In the genomic region with DNA sequence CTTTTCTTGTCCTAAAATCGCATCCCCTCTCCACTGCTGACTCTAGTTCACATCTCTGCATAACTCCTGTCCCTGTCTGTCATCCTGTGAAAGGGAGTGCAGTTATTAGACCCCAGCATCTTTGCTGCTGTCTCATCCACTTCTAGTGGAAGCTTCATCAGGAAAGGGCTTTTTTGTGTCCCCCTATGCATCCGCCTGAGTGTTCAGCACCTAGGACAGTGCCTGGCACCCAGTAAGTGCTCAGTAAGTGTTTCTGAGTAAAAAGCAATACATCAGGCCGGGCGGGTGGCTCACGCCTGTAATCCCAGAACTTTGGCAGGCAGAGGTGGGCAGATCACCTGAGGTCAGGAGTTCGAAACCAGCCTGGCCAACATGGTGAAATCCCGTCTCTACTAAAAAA, we compare ENCODE assay signal across 24 cellular contexts.
DNase-seq lines count a peak whose midpoint lies in the region; ATAC-seq, FAIRE-seq and TF ChIP-seq lines count a peak whose summit lies in the region.
"Had no signal": no experiment of that assay in that cellular context is flagged by ENCODE, and none has a peak within 500 bp of the region (broad histone marks: within the 10 kb centered on the region; RNA-seq: fewer than 3 reads in every experiment).

No MANE protein-coding gene starts in this region.

- H3K27ac ChIP-seq in K562 (ENCODE audit: extremely low read depth, low read depth, low read length): no peak overlapping the region
- H3K27ac ChIP-seq in neural progenitor cell: no peak overlapping the region
- H3K27ac ChIP-seq: gastroesophageal sphincter, lower lobe of right lung, psoas muscle, skin epidermis, suprapubic skin had no signal

- H3K36me3 Mint-ChIP-seq in activated CD8-positive, alpha-beta T cell treated with anti-CD3 and anti-CD28 coated beads for 36 hours (ENCODE audit: low read depth): no peaks in the 10 kb centered on the region
- H3K36me3 Mint-ChIP-seq in activated CD8-positive, alpha-beta T cell treated with anti-CD3 and anti-CD28 coated beads, Interleukin-2, amount 10 ng/mL, durations not matched to agents 7 days and 5 days (ENCODE audit: low read depth): no peaks in the 10 kb centered on the region
- no peaks in the 10 kb centered on the region for H3K36me3 Mint-ChIP-seq in neural progenitor cell

- H3K36me3 ChIP-seq in K562 (ENCODE audit: control insufficient read depth, insufficient read depth, low read length) (no peaks in the 10 kb centered on the region), neural progenitor cell (no peaks in the 10 kb centered on the region)
- H3K36me3 ChIP-seq: BE2C, gastroesophageal sphincter, lower lobe of right lung, suprapubic skin had no signal

- TF ChIP-seq CTCF in activated CD8-positive, alpha-beta T cell treated with anti-CD3 and anti-CD28 coated beads for 36 hours (IDR thresholded peaks at IDR 0.05): no peak
- TF ChIP-seq CTCF in NB4 (IDR thresholded peaks at IDR 0.05; ENCODE audit: low read depth, low read length): no peak
- TF ChIP-seq CTCF in K562 (IDR thresholded peaks at IDR 0.05 in 2 of 3, conservative IDR thresholded peaks at IDR 0.05 in 1 of 3; ENCODE audit: insufficient read depth in 2 of 3, low read depth in 1 of 3, low read length in 3 of 3): no peak
- no peak for TF ChIP-seq CTCF in neural progenitor cell (IDR thresholded peaks at IDR 0.05)

- FAIRE-seq in K562 (lab: Jason Lieb, UNC): no peak
- FAIRE-seq: keratinocyte, RCC 7860 had no signal

- H3K9me3 Mint-ChIP-seq in activated CD8-positive, alpha-beta T cell treated with anti-CD3 and anti-CD28 coated beads for 36 hours: peaks cover 1% of the 10 kb centered on the region
- H3K9me3 Mint-ChIP-seq in activated CD8-positive, alpha-beta T cell treated with anti-CD3 and anti-CD28 coated beads, Interleukin-2, amount 10 ng/mL, durations not matched to agents 7 days and 5 days (ENCODE audit: insufficient read depth): no peaks in the 10 kb centered on the region
- H3K9me3 Mint-ChIP-seq in neural progenitor cell: peaks cover 3% of the 10 kb centered on the region

- H3K4me1 Mint-ChIP-seq in activated CD8-positive, alpha-beta T cell treated with anti-CD3 and anti-CD28 coated beads for 36 hours (ENCODE audit: low read depth): no peaks in the 10 kb centered on the region
- H3K4me1 Mint-ChIP-seq in activated CD8-positive, alpha-beta T cell treated with anti-CD3 and anti-CD28 coated beads, Interleukin-2, amount 10 ng/mL, durations not matched to agents 7 days and 5 days (ENCODE audit: low read depth): no peaks in the 10 kb centered on the region
- peaks cover 8% of the 10 kb centered on the region for H3K4me1 Mint-ChIP-seq in neural progenitor cell
- H3K4me1 Mint-ChIP-seq: activated CD4-positive, alpha-beta T cell treated with anti-CD3 and anti-CD28 coated beads for 36 hours; activated naive CD4-positive, alpha-beta T cell treated with anti-CD3 and anti-CD28 coated beads, Interleukin-2, amount 50 U/mL, for 24 hours had no signal

- TF ChIP-seq POLR2A in NB4 (IDR thresholded peaks at IDR 0.05; ENCODE audit: extremely low read depth, insufficient read length) (no peak), K562 (conservative IDR thresholded peaks at IDR 0.05) (no peak)

- H3K79me2 ChIP-seq in K562 (ENCODE audit: control insufficient read depth, insufficient read depth, low read length): no peaks in the 10 kb centered on the region
- H3K79me2 ChIP-seq in neural progenitor cell (ENCODE audit: low read depth): no peaks in the 10 kb centered on the region

- no peak for TF ChIP-seq RAD21 in K562 (CRISPR knock-in tag; conservative IDR thresholded peaks at IDR 0.05 in 1 of 2, IDR thresholded peaks at IDR 0.05 in 1 of 2)

- in situ Hi-C loops in K562 (cut with MboI): no loop called here

- H3K9ac ChIP-seq in K562 (ENCODE audit: insufficient read depth in 1 of 2, low read depth in 2 of 2, low read length in 2 of 2) (no peak overlapping the region), neural progenitor cell (no peak overlapping the region)

- CTCF ChIA-PET in activated CD8-positive, alpha-beta T cell treated with anti-CD3 and anti-CD28 coated beads for 36 hours (lab: Charles Lee): no interaction called here
- CTCF ChIA-PET in activated CD8-positive, alpha-beta T cell treated with anti-CD3 and anti-CD28 coated beads, Interleukin-2, amount 10 ng/mL, durations not matched to agents 7 days and 5 days (lab: Charles Lee): no interaction called here
- CTCF ChIA-PET in K562 (lab: Yijun Ruan, JAX; ENCODE audit: low intra/inter-chr PET ratio): no interaction called here

- under 1% methylated on average over 7 of the region's 7 CpGs for WGBS in K562 (ENCODE audit: insufficient coverage, low coverage, missing lambda C conversion rate)

- DNase-seq in activated CD8-positive, alpha-beta T cell treated with anti-CD3 and anti-CD28 coated beads for 36 hours: peak; percentile 4
- DNase-seq in activated CD8-positive, alpha-beta T cell treated with anti-CD3 and anti-CD28 coated beads, Interleukin-2, amount 10 ng/mL, durations not matched to agents 7 days and 5 days: no peak
- DNase-seq in NB4 (ENCODE audit: low read depth) (peak; percentile 30), K562 (ENCODE audit: extremely low read depth in 1 of 4, low spot score in 3 of 4) (peak in 1 of 4 experiments; percentile 14), neural progenitor cell (ENCODE audit: low spot score) (peak; percentile 38), OCI-M1 (lab: John Stamatoyannopoulos, UW) (no peak), cerebellar nuclear complex (lab: John Stamatoyannopoulos, UW) (no peak), DMS153 treated with DMSO at 0.1 percent for 48 hours (lab: John Stamatoyannopoulos, UW; ENCODE audit: unreplicated experiment) (no peak)
- DNase-seq: activated CD4-positive, alpha-beta T cell treated with anti-CD3 and anti-CD28 coated beads for 36 hours; BE2C; cortex of kidney; DMS53; lower lobe of right lung; NCI-H1436 treated with DMSO at 0.1 percent for 48 hours; NCI-H510A; psoas muscle; stimulated activated CD4-positive, alpha-beta T cell treated with anti-CD3 and anti-CD28 coated beads, Interleukin-1b, Interleukin-23, amount 100 ng/mL, for 48 hours had no signal

- no peaks in the 10 kb centered on the region for H3K9me1 ChIP-seq in K562 (ENCODE audit: control insufficient read depth, insufficient read depth, low read length)

- H3K9me3 ChIP-seq in K562 (replicated peaks; ENCODE audit: control insufficient read depth, insufficient read depth, low read depth, low read length) (no peaks in the 10 kb centered on the region), neural progenitor cell (ENCODE audit: low read depth) (no peaks in the 10 kb centered on the region)
- H3K9me3 ChIP-seq: BE2C, gastroesophageal sphincter, lower lobe of right lung, psoas muscle, suprapubic skin had no signal

- H3K4me3 Mint-ChIP-seq in activated CD8-positive, alpha-beta T cell treated with anti-CD3 and anti-CD28 coated beads for 36 hours: no peak overlapping the region
- no peak overlapping the region for H3K4me3 Mint-ChIP-seq in activated CD8-positive, alpha-beta T cell treated with anti-CD3 and anti-CD28 coated beads, Interleukin-2, amount 10 ng/mL, durations not matched to agents 7 days and 5 days
- H3K4me3 Mint-ChIP-seq in neural progenitor cell: no peak overlapping the region
- H3K4me3 Mint-ChIP-seq: activated CD4-positive, alpha-beta T cell treated with anti-CD3 and anti-CD28 coated beads for 36 hours; activated naive CD4-positive, alpha-beta T cell treated with anti-CD3 and anti-CD28 coated beads, Interleukin-2, amount 50 U/mL, for 24 hours; T-helper 1 cell treated with Interleukin-12 subunit alpha and Interleukin-12 subunit beta and Interleukin-4 antibody, amounts not matched to agents 30 μg/mL and 1 μg/mL, for 36 hours had no signal

- H3K4me2 ChIP-seq in K562 (ENCODE audit: insufficient read depth, low read length) (no peak overlapping the region), neural progenitor cell (no peak overlapping the region)

- no peak for TF ChIP-seq EP300 in K562 (IDR thresholded peaks at IDR 0.05; ENCODE audit: low read length)

- POLR2A ChIA-PET in activated CD8-positive, alpha-beta T cell treated with anti-CD3 and anti-CD28 coated beads for 36 hours (lab: Charles Lee): no interaction called here
- POLR2A ChIA-PET in activated CD8-positive, alpha-beta T cell treated with anti-CD3 and anti-CD28 coated beads, Interleukin-2, amount 10 ng/mL, durations not matched to agents 7 days and 5 days (lab: Charles Lee): no interaction called here
- POLR2A ChIA-PET in K562 (lab: Yijun Ruan, JAX): no interaction called here

- intact Hi-C loops in activated CD8-positive, alpha-beta T cell treated with anti-CD3 and anti-CD28 coated beads for 36 hours (cut with micrococcal nuclease): no loop called here
- intact Hi-C loops in K562 (cut with micrococcal nuclease): no loop called here

- H2AFZ ChIP-seq in K562 (ENCODE audit: low read depth, low read length) (no peak overlapping the region), neural progenitor cell (replicated peaks) (no peak overlapping the region)

- no TSS peak for BruUV-seq in K562 (replicated peaks; lab: Mats Ljungman, UMichigan)

- no peaks in the 10 kb centered on the region for H3F3A ChIP-seq in neural progenitor cell (ENCODE audit: low read depth)

- no peaks in the 10 kb centered on the region for H4K20me1 ChIP-seq in K562 (replicated peaks; ENCODE audit: control insufficient read depth, insufficient read depth, low read length)
- H4K20me1 ChIP-seq in neural progenitor cell (ENCODE audit: low read depth): no peaks in the 10 kb centered on the region

- peaks cover 0 to 10% of the 10 kb centered on the region in 2 experiments; a peak in 2 of 5 replicates for H3K27me3 ChIP-seq in K562 (ENCODE audit: control insufficient read depth in 2 of 2, insufficient read depth in 2 of 2, low read length in 2 of 2)
- no peaks in the 10 kb centered on the region for H3K27me3 ChIP-seq in neural progenitor cell
- H3K27me3 ChIP-seq: BE2C had no signal

- no peak overlapping the region for H3K27ac Mint-ChIP-seq in activated CD8-positive, alpha-beta T cell treated with anti-CD3 and anti-CD28 coated beads for 36 hours
- H3K27ac Mint-ChIP-seq in activated CD8-positive, alpha-beta T cell treated with anti-CD3 and anti-CD28 coated beads, Interleukin-2, amount 10 ng/mL, durations not matched to agents 7 days and 5 days: no peak overlapping the region
- H3K27ac Mint-ChIP-seq in neural progenitor cell: no peak overlapping the region
- H3K27ac Mint-ChIP-seq: activated CD4-positive, alpha-beta T cell treated with anti-CD3 and anti-CD28 coated beads for 36 hours; activated naive CD4-positive, alpha-beta T cell treated with anti-CD3 and anti-CD28 coated beads, Interleukin-2, amount 50 U/mL, for 24 hours; T-helper 1 cell treated with Interleukin-12 subunit alpha and Interleukin-12 subunit beta and Interleukin-4 antibody, amounts not matched to agents 30 μg/mL and 1 μg/mL, for 36 hours had no signal

- H3K4me3 ChIP-seq in NB4 (ENCODE audit: low read depth, low read length) (no peak overlapping the region), K562 (no peak overlapping the region), neural progenitor cell (no peak overlapping the region)
- H3K4me3 ChIP-seq: gastroesophageal sphincter, lower lobe of right lung, psoas muscle, skin epidermis, suprapubic skin had no signal

- H3K27me3 Mint-ChIP-seq in activated CD8-positive, alpha-beta T cell treated with anti-CD3 and anti-CD28 coated beads for 36 hours: peaks cover 8% of the 10 kb centered on the region
- no peaks in the 10 kb centered on the region for H3K27me3 Mint-ChIP-seq in activated CD8-positive, alpha-beta T cell treated with anti-CD3 and anti-CD28 coated beads, Interleukin-2, amount 10 ng/mL, durations not matched to agents 7 days and 5 days (ENCODE audit: low read depth)
- H3K27me3 Mint-ChIP-seq in neural progenitor cell (ENCODE audit: insufficient read depth, low read depth): peaks cover 5% of the 10 kb centered on the region

- no peak for ATAC-seq in activated CD8-positive, alpha-beta T cell treated with anti-CD3 and anti-CD28 coated beads for 36 hours
- ATAC-seq in activated CD8-positive, alpha-beta T cell treated with anti-CD3 and anti-CD28 coated beads, Interleukin-2, amount 10 ng/mL, durations not matched to agents 7 days and 5 days: no peak
- 0 out of 3 replicates have a peak, but pooled peaks have one; percentile 43 for ATAC-seq in K562
- ATAC-seq: activated CD4-positive, alpha-beta T cell treated with anti-CD3 and anti-CD28 coated beads for 36 hours; gastroesophageal sphincter; lower lobe of right lung; psoas muscle had no signal

- H3K4me1 ChIP-seq in K562 (replicated peaks in 1 of 2; ENCODE audit: control insufficient read depth in 2 of 2, insufficient read depth in 2 of 2, low read length in 2 of 2) (no peaks in the 10 kb centered on the region), neural progenitor cell (no peaks in the 10 kb centered on the region)
- H3K4me1 ChIP-seq: BE2C, gastroesophageal sphincter, lower lobe of right lung, psoas muscle had no signal

Comparison
In these comparisons a context has a peak if more than half of its experiments do, and no peak if none do; other contexts are left out.
1. DNase-seq: peak in activated CD8-positive, alpha-beta T cell treated with anti-CD3 and anti-CD28 coated beads for 36 hours (single experiment), NB4 (single experiment) and neural progenitor cell (single experiment); none in activated CD8-positive, alpha-beta T cell treated with anti-CD3 and anti-CD28 coated beads, Interleukin-2, amount 10 ng/mL, durations not matched to agents 7 days and 5 days (single experiment), OCI-M1 (single experiment), cerebellar nuclear complex (0 of 2) and DMS153 treated with DMSO at 0.1 percent for 48 hours (single experiment).